Comparison of ENCODE assay signal across 1 cellular context in the genomic region with DNA sequence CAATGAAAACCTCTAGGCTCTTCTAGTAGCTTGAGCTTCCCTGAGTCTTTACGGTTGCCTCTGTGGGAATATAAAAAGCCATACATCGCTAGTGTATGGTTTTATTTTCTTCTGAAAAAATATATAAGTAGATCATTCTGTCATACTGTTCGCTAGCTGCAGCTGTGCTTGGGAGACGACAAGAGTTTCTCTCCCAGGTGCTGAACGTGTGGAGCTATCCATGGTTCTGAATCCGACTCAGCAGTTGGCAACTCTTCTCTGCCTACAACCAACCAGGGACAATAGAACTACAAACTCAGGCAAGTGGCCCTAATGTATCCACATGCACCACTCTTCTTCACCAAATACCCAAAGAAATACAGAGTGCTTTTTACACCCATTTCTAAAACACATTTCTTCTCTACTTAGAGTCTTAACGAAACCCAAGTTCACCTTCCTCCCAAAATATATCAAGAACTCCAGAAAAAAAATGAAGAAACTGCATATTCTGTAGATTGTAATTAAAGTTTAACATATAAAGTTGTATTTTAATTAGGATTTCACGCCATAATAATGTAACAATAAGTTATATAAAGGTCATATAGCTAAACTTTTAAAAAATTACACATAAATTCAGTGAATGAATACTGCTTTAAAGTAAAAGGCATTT.
A peak's percentile ranks its signal among the peaks of the same experiment; 100 is the strongest.
TF ChIP-seq lines count a peak whose summit lies in the region.

No MANE protein-coding gene starts in this region.

TF ChIP-seq in HepG2, 621 proteins besides CTCF, POLR2A, EP300 and RAD21 (continued from another document and continues in another):
- TF ChIP-seq, protein P1, sequence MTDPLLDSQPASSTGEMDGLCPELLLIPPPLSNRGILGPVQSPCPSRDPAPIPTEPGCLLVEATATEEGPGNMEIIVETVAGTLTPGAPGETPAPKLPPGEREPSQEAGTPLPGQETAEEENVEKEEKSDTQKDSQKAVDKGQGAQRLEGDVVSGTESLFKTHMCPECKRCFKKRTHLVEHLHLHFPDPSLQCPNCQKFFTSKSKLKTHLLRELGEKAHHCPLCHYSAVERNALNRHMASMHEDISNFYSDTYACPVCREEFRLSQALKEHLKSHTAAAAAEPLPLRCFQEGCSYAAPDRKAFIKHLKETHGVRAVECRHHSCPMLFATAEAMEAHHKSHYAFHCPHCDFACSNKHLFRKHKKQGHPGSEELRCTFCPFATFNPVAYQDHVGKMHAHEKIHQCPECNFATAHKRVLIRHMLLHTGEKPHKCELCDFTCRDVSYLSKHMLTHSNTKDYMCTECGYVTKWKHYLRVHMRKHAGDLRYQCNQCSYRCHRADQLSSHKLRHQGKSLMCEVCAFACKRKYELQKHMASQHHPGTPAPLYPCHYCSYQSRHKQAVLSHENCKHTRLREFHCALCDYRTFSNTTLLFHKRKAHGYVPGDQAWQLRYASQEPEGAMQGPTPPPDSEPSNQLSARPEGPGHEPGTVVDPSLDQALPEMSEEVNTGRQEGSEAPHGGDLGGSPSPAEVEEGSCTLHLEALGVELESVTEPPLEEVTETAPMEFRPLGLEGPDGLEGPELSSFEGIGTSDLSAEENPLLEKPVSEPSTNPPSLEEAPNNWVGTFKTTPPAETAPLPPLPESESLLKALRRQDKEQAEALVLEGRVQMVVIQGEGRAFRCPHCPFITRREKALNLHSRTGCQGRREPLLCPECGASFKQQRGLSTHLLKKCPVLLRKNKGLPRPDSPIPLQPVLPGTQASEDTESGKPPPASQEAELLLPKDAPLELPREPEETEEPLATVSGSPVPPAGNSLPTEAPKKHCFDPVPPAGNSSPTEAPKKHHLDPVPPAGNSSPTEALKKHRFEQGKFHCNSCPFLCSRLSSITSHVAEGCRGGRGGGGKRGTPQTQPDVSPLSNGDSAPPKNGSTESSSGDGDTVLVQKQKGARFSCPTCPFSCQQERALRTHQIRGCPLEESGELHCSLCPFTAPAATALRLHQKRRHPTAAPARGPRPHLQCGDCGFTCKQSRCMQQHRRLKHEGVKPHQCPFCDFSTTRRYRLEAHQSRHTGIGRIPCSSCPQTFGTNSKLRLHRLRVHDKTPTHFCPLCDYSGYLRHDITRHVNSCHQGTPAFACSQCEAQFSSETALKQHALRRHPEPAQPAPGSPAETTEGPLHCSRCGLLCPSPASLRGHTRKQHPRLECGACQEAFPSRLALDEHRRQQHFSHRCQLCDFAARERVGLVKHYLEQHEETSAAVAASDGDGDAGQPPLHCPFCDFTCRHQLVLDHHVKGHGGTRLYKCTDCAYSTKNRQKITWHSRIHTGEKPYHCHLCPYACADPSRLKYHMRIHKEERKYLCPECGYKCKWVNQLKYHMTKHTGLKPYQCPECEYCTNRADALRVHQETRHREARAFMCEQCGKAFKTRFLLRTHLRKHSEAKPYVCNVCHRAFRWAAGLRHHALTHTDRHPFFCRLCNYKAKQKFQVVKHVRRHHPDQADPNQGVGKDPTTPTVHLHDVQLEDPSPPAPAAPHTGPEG (CRISPR knock-in tag; IDR thresholded peaks at IDR 0.05), result peak; percentile 99
- TF ChIP-seq RFXANK (CRISPR knock-in tag; IDR thresholded peaks at IDR 0.05), result peak; percentile 98
- peak; percentile 98 for TF ChIP-seq MEF2D (CRISPR knock-in tag; IDR thresholded peaks at IDR 0.05)
- TF ChIP-seq ZBTB38 (CRISPR knock-in tag; IDR thresholded peaks at IDR 0.05), result peak; percentile 69; the same call in 1 of the 2 replicates
- TF ChIP-seq, protein P2, sequence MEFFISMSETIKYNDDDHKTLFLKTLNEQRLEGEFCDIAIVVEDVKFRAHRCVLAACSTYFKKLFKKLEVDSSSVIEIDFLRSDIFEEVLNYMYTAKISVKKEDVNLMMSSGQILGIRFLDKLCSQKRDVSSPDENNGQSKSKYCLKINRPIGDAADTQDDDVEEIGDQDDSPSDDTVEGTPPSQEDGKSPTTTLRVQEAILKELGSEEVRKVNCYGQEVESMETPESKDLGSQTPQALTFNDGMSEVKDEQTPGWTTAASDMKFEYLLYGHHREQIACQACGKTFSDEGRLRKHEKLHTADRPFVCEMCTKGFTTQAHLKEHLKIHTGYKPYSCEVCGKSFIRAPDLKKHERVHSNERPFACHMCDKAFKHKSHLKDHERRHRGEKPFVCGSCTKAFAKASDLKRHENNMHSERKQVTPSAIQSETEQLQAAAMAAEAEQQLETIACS (CRISPR knock-in tag; IDR thresholded peaks at IDR 0.05), result peak; percentile 76
- TF ChIP-seq ZIK1 (CRISPR knock-in tag; IDR thresholded peaks at IDR 0.05; ENCODE audit: borderline replicate concordance, low read depth), result peak; percentile 99; the same call in 1 of the 2 replicates
- peak; percentile 25; the same call in 1 of the 2 replicates for TF ChIP-seq PHF21A (CRISPR knock-in tag; IDR thresholded peaks at IDR 0.05)
- TF ChIP-seq NONO (IDR thresholded peaks at IDR 0.05), result no peak
- 0 out of 2 replicates have a peak, but pooled peaks have one; percentile 27 for TF ChIP-seq NONO (CRISPR knock-in tag; conservative IDR thresholded peaks at IDR 0.05)
- no peak for TF ChIP-seq SOX13 (IDR thresholded peaks at IDR 0.05)
- peak in 1 of 2 experiments; percentile 94; a peak in 2 of 4 replicates for TF ChIP-seq SOX13 (CRISPR knock-in tag; conservative IDR thresholded peaks at IDR 0.05 in 1 of 2, IDR thresholded peaks at IDR 0.05 in 1 of 2)
- no peak for TF ChIP-seq POLR2G (IDR thresholded peaks at IDR 0.05; ENCODE audit: low read depth, low read length)
- TF ChIP-seq ZNF577 (CRISPR knock-in tag; IDR thresholded peaks at IDR 0.05; ENCODE audit: borderline replicate concordance, low read depth), result peak; percentile 99
- TF ChIP-seq SIN3B (IDR thresholded peaks at IDR 0.05; ENCODE audit: low read length), result no peak
- TF ChIP-seq, protein P3, sequence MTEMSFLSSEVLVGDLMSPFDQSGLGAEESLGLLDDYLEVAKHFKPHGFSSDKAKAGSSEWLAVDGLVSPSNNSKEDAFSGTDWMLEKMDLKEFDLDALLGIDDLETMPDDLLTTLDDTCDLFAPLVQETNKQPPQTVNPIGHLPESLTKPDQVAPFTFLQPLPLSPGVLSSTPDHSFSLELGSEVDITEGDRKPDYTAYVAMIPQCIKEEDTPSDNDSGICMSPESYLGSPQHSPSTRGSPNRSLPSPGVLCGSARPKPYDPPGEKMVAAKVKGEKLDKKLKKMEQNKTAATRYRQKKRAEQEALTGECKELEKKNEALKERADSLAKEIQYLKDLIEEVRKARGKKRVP (CRISPR knock-in tag; IDR thresholded peaks at IDR 0.05), result peak in 1 of 2 experiments; percentile 89; a peak in 2 of 4 replicates
- TF ChIP-seq, protein P4, sequence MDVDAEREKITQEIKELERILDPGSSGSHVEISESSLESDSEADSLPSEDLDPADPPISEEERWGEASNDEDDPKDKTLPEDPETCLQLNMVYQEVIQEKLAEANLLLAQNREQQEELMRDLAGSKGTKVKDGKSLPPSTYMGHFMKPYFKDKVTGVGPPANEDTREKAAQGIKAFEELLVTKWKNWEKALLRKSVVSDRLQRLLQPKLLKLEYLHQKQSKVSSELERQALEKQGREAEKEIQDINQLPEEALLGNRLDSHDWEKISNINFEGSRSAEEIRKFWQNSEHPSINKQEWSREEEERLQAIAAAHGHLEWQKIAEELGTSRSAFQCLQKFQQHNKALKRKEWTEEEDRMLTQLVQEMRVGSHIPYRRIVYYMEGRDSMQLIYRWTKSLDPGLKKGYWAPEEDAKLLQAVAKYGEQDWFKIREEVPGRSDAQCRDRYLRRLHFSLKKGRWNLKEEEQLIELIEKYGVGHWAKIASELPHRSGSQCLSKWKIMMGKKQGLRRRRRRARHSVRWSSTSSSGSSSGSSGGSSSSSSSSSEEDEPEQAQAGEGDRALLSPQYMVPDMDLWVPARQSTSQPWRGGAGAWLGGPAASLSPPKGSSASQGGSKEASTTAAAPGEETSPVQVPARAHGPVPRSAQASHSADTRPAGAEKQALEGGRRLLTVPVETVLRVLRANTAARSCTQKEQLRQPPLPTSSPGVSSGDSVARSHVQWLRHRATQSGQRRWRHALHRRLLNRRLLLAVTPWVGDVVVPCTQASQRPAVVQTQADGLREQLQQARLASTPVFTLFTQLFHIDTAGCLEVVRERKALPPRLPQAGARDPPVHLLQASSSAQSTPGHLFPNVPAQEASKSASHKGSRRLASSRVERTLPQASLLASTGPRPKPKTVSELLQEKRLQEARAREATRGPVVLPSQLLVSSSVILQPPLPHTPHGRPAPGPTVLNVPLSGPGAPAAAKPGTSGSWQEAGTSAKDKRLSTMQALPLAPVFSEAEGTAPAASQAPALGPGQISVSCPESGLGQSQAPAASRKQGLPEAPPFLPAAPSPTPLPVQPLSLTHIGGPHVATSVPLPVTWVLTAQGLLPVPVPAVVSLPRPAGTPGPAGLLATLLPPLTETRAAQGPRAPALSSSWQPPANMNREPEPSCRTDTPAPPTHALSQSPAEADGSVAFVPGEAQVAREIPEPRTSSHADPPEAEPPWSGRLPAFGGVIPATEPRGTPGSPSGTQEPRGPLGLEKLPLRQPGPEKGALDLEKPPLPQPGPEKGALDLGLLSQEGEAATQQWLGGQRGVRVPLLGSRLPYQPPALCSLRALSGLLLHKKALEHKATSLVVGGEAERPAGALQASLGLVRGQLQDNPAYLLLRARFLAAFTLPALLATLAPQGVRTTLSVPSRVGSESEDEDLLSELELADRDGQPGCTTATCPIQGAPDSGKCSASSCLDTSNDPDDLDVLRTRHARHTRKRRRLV (CRISPR knock-in tag; IDR thresholded peaks at IDR 0.05), result peak; percentile 98
- TF ChIP-seq NR2F1 (CRISPR knock-in tag; IDR thresholded peaks at IDR 0.05), result peak; percentile 10 to 88; a peak in 2 of 4 replicates
- TF ChIP-seq, protein P5, sequence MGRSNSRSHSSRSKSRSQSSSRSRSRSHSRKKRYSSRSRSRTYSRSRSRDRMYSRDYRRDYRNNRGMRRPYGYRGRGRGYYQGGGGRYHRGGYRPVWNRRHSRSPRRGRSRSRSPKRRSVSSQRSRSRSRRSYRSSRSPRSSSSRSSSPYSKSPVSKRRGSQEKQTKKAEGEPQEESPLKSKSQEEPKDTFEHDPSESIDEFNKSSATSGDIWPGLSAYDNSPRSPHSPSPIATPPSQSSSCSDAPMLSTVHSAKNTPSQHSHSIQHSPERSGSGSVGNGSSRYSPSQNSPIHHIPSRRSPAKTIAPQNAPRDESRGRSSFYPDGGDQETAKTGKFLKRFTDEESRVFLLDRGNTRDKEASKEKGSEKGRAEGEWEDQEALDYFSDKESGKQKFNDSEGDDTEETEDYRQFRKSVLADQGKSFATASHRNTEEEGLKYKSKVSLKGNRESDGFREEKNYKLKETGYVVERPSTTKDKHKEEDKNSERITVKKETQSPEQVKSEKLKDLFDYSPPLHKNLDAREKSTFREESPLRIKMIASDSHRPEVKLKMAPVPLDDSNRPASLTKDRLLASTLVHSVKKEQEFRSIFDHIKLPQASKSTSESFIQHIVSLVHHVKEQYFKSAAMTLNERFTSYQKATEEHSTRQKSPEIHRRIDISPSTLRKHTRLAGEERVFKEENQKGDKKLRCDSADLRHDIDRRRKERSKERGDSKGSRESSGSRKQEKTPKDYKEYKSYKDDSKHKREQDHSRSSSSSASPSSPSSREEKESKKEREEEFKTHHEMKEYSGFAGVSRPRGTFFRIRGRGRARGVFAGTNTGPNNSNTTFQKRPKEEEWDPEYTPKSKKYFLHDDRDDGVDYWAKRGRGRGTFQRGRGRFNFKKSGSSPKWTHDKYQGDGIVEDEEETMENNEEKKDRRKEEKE (IDR thresholded peaks at IDR 0.05), result no peak
- peak; percentile 98 for TF ChIP-seq TOPORS (CRISPR knock-in tag; IDR thresholded peaks at IDR 0.05)
- peak; percentile 100 for TF ChIP-seq ZSCAN9 (CRISPR knock-in tag; IDR thresholded peaks at IDR 0.05; ENCODE audit: borderline replicate concordance)
- TF ChIP-seq SP140L (CRISPR knock-in tag; IDR thresholded peaks at IDR 0.05; ENCODE audit: borderline replicate concordance), result peak; percentile 100
- no peak; the same call in 1 of the 2 replicates for TF ChIP-seq ZMYM3 (CRISPR knock-in tag; IDR thresholded peaks at IDR 0.05)
- TF ChIP-seq, protein P6, sequence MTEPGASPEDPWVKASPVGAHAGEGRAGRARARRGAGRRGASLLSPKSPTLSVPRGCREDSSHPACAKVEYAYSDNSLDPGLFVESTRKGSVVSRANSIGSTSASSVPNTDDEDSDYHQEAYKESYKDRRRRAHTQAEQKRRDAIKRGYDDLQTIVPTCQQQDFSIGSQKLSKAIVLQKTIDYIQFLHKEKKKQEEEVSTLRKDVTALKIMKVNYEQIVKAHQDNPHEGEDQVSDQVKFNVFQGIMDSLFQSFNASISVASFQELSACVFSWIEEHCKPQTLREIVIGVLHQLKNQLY (CRISPR knock-in tag; IDR thresholded peaks at IDR 0.05), result peak; percentile 90
- TF ChIP-seq NR3C1 (CRISPR knock-in tag; IDR thresholded peaks at IDR 0.05), result peak; percentile 98
- TF ChIP-seq ATF7 (IDR thresholded peaks at IDR 0.05), result no peak
- TF ChIP-seq ATF7 (CRISPR knock-in tag; IDR thresholded peaks at IDR 0.05), result peak; percentile 41; the same call in 1 of the 2 replicates
- TF ChIP-seq KAT2B (IDR thresholded peaks at IDR 0.05; ENCODE audit: borderline replicate concordance, low read depth, low read length), result no peak
- TF ChIP-seq NCOA1 (CRISPR knock-in tag; IDR thresholded peaks at IDR 0.05), result peak; percentile 96
- TF ChIP-seq HNRNPH1 (optimal IDR thresholded peaks at IDR 0.05; ENCODE audit: low read depth, low read length), result no peak
- peak; percentile 99 for TF ChIP-seq ZNF33B (CRISPR knock-in tag; IDR thresholded peaks at IDR 0.05)
- TF ChIP-seq CHCHD3 (CRISPR knock-in tag; IDR thresholded peaks at IDR 0.05), result peak; percentile 98
- TF ChIP-seq PCBP2 (optimal IDR thresholded peaks at IDR 0.05; ENCODE audit: low read depth, low read length, poor library complexity, severe bottlenecking), result no peak
- TF ChIP-seq ZNF780A (CRISPR knock-in tag; IDR thresholded peaks at IDR 0.05), result peak; percentile 99
- peak; percentile 100 for TF ChIP-seq ZNF333 (CRISPR knock-in tag; IDR thresholded peaks at IDR 0.05; ENCODE audit: borderline replicate concordance)
- no peak for TF ChIP-seq RAD51 (IDR thresholded peaks at IDR 0.05; ENCODE audit: borderline replicate concordance)
- TF ChIP-seq, protein P7, sequence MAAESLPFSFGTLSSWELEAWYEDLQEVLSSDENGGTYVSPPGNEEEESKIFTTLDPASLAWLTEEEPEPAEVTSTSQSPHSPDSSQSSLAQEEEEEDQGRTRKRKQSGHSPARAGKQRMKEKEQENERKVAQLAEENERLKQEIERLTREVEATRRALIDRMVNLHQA (CRISPR knock-in tag; IDR thresholded peaks at IDR 0.05), result peak; percentile 96; the same call in 1 of the 2 replicates
- TF ChIP-seq HNRNPL (IDR thresholded peaks at IDR 0.05; ENCODE audit: low read depth, low read length), result no peak
- TF ChIP-seq ZNF382 (CRISPR knock-in tag; IDR thresholded peaks at IDR 0.05; ENCODE audit: borderline replicate concordance), result peak; percentile 63; the same call in 1 of the 2 replicates
- TF ChIP-seq, protein P8, sequence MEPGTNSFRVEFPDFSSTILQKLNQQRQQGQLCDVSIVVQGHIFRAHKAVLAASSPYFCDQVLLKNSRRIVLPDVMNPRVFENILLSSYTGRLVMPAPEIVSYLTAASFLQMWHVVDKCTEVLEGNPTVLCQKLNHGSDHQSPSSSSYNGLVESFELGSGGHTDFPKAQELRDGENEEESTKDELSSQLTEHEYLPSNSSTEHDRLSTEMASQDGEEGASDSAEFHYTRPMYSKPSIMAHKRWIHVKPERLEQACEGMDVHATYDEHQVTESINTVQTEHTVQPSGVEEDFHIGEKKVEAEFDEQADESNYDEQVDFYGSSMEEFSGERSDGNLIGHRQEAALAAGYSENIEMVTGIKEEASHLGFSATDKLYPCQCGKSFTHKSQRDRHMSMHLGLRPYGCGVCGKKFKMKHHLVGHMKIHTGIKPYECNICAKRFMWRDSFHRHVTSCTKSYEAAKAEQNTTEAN (CRISPR knock-in tag; conservative IDR thresholded peaks at IDR 0.05), result peak; percentile 99
- TF ChIP-seq STAG1 (CRISPR knock-in tag; IDR thresholded peaks at IDR 0.05), result peak; percentile 59
- TF ChIP-seq ERF (CRISPR knock-in tag; IDR thresholded peaks at IDR 0.05), result peak; percentile 100
- peak; percentile 98; the same call in 1 of the 2 replicates for TF ChIP-seq EED (CRISPR knock-in tag; IDR thresholded peaks at IDR 0.05)
